10 cellular contexts compared by ENCODE assay signal in genomic region chr3:168152149-168152548, GRCh38.
"Had no signal": no experiment of that assay in that cellular context is flagged by ENCODE, and none has a peak within 500 bp of the region (broad histone marks: within the 10 kb centered on the region; RNA-seq: fewer than 3 reads in every experiment).

No MANE protein-coding gene starts in this region.

- H3K4me2 ChIP-seq: GM23338, KMS-11 had no signal

- ATAC-seq: GM23338 had no signal

- FAIRE-seq: H1, H54 had no signal

- H3K9ac ChIP-seq: KMS-11 had no signal

- DNase-seq: H9, HCEC 1CT, HFFc6, IMR-90, KBM-7 had no signal

- H3K4me3 ChIP-seq: GM23338 had no signal

- H3K27ac ChIP-seq: HL-60, KMS-11 had no signal

- H2AFZ ChIP-seq: GM23338 had no signal
